In the genomic region with DNA sequence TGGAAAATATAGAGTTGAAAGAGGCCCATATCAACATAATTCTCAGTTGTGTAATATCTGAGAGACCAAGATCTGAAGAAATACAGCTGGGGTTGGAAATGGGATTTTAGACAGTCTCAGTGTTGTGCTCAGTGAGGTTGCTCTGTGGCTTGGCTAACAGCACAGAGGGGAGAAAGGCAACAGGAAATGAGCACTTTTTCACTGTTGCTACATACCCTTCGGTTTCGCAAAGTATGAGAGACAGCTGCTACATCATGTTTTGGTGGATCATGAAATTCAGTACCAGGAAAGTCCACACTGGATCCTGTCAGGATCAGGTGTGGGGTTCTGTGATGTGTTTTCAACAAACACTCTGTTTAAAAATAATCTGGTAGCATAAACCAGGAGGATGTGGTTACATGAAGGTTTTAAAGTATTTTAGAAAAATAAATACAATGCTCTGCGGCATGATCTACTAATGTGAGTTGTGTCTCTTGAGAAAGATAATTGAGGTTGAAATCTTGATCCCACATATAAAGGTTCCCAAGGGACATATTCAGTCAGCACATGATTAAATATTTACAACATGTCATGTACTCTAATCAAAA, we compare ENCODE assay signal across 10 cellular contexts. TPM values are rescaled to one million over a fixed set of nuclear protein-coding genes. Genes with fewer than 3 reads are reported as not detected.
DNase-seq lines count a peak whose midpoint lies in the region; ATAC-seq and TF ChIP-seq lines count a peak whose summit lies in the region.
"Had no signal": no experiment of that assay in that cellular context is flagged by ENCODE, and none has a peak within 500 bp of the region (broad histone marks: within the 10 kb centered on the region; RNA-seq: fewer than 3 reads in every experiment).

No MANE protein-coding gene starts in this region.

- DNase-seq in esophagus muscularis mucosa (ENCODE audit: extremely low spot score): no peak
- DNase-seq in NAMALWA (ENCODE audit: low spot score): no peak
- DNase-seq in NCI-H128 (lab: John Stamatoyannopoulos, UW; ENCODE audit: unreplicated experiment): no peak
- DNase-seq in stimulated activated CD8-positive, alpha-beta memory T cell treated with anti-CD3 and anti-CD28 coated beads, Interleukin-4, amount 100 ng/mL, for 48 hours: no peak
- DNase-seq: naive B cell had no signal

- H3K4me3 ChIP-seq in Loucy (ENCODE audit: low read length, poor library complexity, severe bottlenecking) (peak overlapping the region; percentile 18), esophagus muscularis mucosa (no peak overlapping the region), stomach smooth muscle (ENCODE audit: low read length in 2 of 2) (no peak overlapping the region)

- no peaks in the 10 kb centered on the region for H3K79me2 ChIP-seq in Loucy (ENCODE audit: insufficient read depth, low read length)

- TF ChIP-seq EP300 in esophagus muscularis mucosa (IDR thresholded peaks at IDR 0.05): no peak

- no peak for TF ChIP-seq POLR2A in esophagus muscularis mucosa (IDR thresholded peaks at IDR 0.05; ENCODE audit: low read depth)

- H3F3A ChIP-seq in Loucy (ENCODE audit: low read depth): no peaks in the 10 kb centered on the region

- WGBS in esophagus muscularis mucosa: 65% methylated on average over 3 of the region's 3 CpGs

- H2AFZ ChIP-seq in Loucy (ENCODE audit: low read length): peak overlapping the region; percentile 60

- no peak for TF ChIP-seq CTCF in Loucy (conservative IDR thresholded peaks at IDR 0.05; ENCODE audit: low read length)
- no peak for TF ChIP-seq CTCF in esophagus muscularis mucosa (IDR thresholded peaks at IDR 0.05)

- H3K9me3 ChIP-seq in Loucy (ENCODE audit: insufficient read depth, low read depth, low read length) (no peaks in the 10 kb centered on the region), esophagus muscularis mucosa (no peaks in the 10 kb centered on the region), stomach smooth muscle (ENCODE audit: control insufficient read depth in 2 of 2, low read length in 2 of 2) (no peaks in the 10 kb centered on the region)

- H3K9me2 ChIP-seq in Loucy (replicated peaks; ENCODE audit: low read depth, low read length): no peaks in the 10 kb centered on the region

- peak overlapping the region; percentile 22 to 60 (median 32) for H3K27ac ChIP-seq in esophagus muscularis mucosa (replicated peaks in 1 of 4)
- H3K27ac ChIP-seq in stomach smooth muscle (ENCODE audit: low read length): peak overlapping the region; percentile 19

- H3K36me3 ChIP-seq in Loucy (ENCODE audit: insufficient read depth, low read length): no peaks in the 10 kb centered on the region
- H3K36me3 ChIP-seq in esophagus muscularis mucosa: no peaks in the 10 kb centered on the region
- H3K36me3 ChIP-seq in stomach smooth muscle (ENCODE audit: control insufficient read depth in 2 of 2, insufficient read depth in 2 of 2, low read length in 2 of 2): no peaks in the 10 kb centered on the region

- intact Hi-C loops in esophagus muscularis mucosa (cut with DNase I): no loop called here

- ATAC-seq in GM18499 (IDR thresholded peaks at IDR 0.05; ENCODE audit: insufficient read depth, unreplicated experiment) (peak; percentile 84), GM21737 (IDR thresholded peaks at IDR 0.05; ENCODE audit: unreplicated experiment) (peak; percentile 92)

- H3K4me1 ChIP-seq in Loucy (ENCODE audit: insufficient read depth, low read length, poor library complexity, severe bottlenecking): peaks cover 48% of the 10 kb centered on the region
- H3K4me1 ChIP-seq in esophagus muscularis mucosa: peaks cover 0 to 18% (median 8%) of the 10 kb centered on the region in 4 donors
- H3K4me1 ChIP-seq in stomach smooth muscle (ENCODE audit: control insufficient read depth, insufficient read depth, low read length): peaks cover 8% of the 10 kb centered on the region

- no peaks in the 10 kb centered on the region for H4K20me1 ChIP-seq in Loucy (ENCODE audit: insufficient read depth, low read length, poor library complexity, severe bottlenecking)

- H3K27me3 ChIP-seq in Loucy (ENCODE audit: insufficient read depth, low read length, poor library complexity, severe bottlenecking) (no peaks in the 10 kb centered on the region), esophagus muscularis mucosa (no peaks in the 10 kb centered on the region), stomach smooth muscle (ENCODE audit: control insufficient read depth in 1 of 2, insufficient read depth in 2 of 2, low read length in 2 of 2) (peaks cover 0 to 2% of the 10 kb centered on the region in 2 donors)

- no peak overlapping the region for H3K9ac ChIP-seq in Loucy (ENCODE audit: low read depth, low read length, poor library complexity, severe bottlenecking)
- no peak overlapping the region for H3K9ac ChIP-seq in stomach smooth muscle (ENCODE audit: low read length in 2 of 2)

- H3K4me2 ChIP-seq in Loucy (ENCODE audit: low read depth, low read length, poor library complexity, severe bottlenecking): peak overlapping the region; percentile 34

RNA-seq across cellular contexts. Expression of gene GPR88, which starts 6.9 kb away (rescaled TPM):
- 1 to 10 TPM; 1.2 to 7.6 (median 2.3) TPM for total RNA-seq in esophagus muscularis mucosa
- total RNA-seq: T-helper 2 cell treated with Interferon-gamma antibody and Interleukin-4, amounts not matched to agents 100 ng/mL and 5 ng/mL, for 36 hours had no signal
